Comparison of ENCODE assay signal across 8 cellular contexts in genomic region chr7:936131-937054, GRCh38. TPM values are rescaled to one million over a fixed set of nuclear protein-coding genes. Genes with fewer than 3 reads are reported as not detected.
DNase-seq lines count a peak whose midpoint lies in the region; ATAC-seq, FAIRE-seq and TF ChIP-seq lines count a peak whose summit lies in the region.

No MANE protein-coding gene starts in this region.

- no peaks in the 10 kb centered on the region for H3K27me3 ChIP-seq in right lobe of liver
- H3K27me3 ChIP-seq in HepG2 (ENCODE audit: control insufficient read depth in 1 of 2, insufficient read depth in 2 of 2, low read length in 2 of 2) = no peaks in the 10 kb centered on the region
- no peaks in the 10 kb centered on the region for H3K27me3 ChIP-seq in thyroid gland
- no peaks in the 10 kb centered on the region for H3K27me3 ChIP-seq in testis

- TF ChIP-seq RAD21 in HepG2 (CRISPR knock-in tag; IDR thresholded peaks at IDR 0.05) = no peak

- H3K4me3 Mint-ChIP-seq in central memory CD8-positive, alpha-beta T cell = peak overlapping the region; percentile 13

- no peaks in the 10 kb centered on the region for H4K20me1 ChIP-seq in HepG2 (ENCODE audit: insufficient read depth, low read length)

- no peak for TF ChIP-seq EP300 in HepG2 (IDR thresholded peaks at IDR 0.05; ENCODE audit: low read depth in 2 of 2, low read length in 2 of 2)
- TF ChIP-seq EP300 in HepG2 (CRISPR knock-in tag; IDR thresholded peaks at IDR 0.05; ENCODE audit: borderline replicate concordance) = no peak

- H3K27ac ChIP-seq in right lobe of liver (no peak overlapping the region), HepG2 (ENCODE audit: extremely low read length, insufficient read depth, low read length) (no peak overlapping the region), thyroid gland (no peak overlapping the region), testis (no peak overlapping the region)

- no peaks in the 10 kb centered on the region for H3K27me3 Mint-ChIP-seq in central memory CD8-positive, alpha-beta T cell

- no peak overlapping the region for H3K9ac ChIP-seq in HepG2 (ENCODE audit: insufficient read depth, low read depth, low read length)

- no peak for TF ChIP-seq CTCF in right lobe of liver (IDR thresholded peaks at IDR 0.05)
- no peak for TF ChIP-seq CTCF in HepG2 (CRISPR knock-in tag; IDR thresholded peaks at IDR 0.05)
- no peak for TF ChIP-seq CTCF in thyroid gland (IDR thresholded peaks at IDR 0.05)
- TF ChIP-seq CTCF in testis (IDR thresholded peaks at IDR 0.05) = no peak

- no peak overlapping the region for H2AFZ ChIP-seq in HepG2 (ENCODE audit: low read length)

- no peak for FAIRE-seq in HepG2 (lab: Jason Lieb, UNC)

- ATAC-seq in right lobe of liver = no peak
- ATAC-seq in HepG2 = no peak; the same call in 1 of the 3 replicates
- ATAC-seq in HG02642 (IDR thresholded peaks at IDR 0.05; ENCODE audit: poor library complexity, unreplicated experiment) = peak; percentile 81
- ATAC-seq in central memory CD8-positive, alpha-beta T cell (replicated peaks; ENCODE audit: extremely low read depth, poor library complexity, severe bottlenecking) = no peak

- H3K4me3 ChIP-seq in right lobe of liver (no peak overlapping the region), HepG2 (replicated peaks in 1 of 3; ENCODE audit: insufficient read depth in 1 of 3, low read depth in 2 of 3, low read length in 3 of 3) (no peak overlapping the region), thyroid gland (replicated peaks in 1 of 3) (no peak overlapping the region), testis (no peak overlapping the region)

- TF ChIP-seq POLR2A in right lobe of liver (IDR thresholded peaks at IDR 0.05) = no peak
- TF ChIP-seq POLR2A in HepG2 (IDR thresholded peaks at IDR 0.05; ENCODE audit: insufficient read depth in 1 of 2, low read depth in 2 of 2, low read length in 2 of 2) = no peak
- no peak for TF ChIP-seq POLR2A in thyroid gland (IDR thresholded peaks at IDR 0.05)
- TF ChIP-seq POLR2A in testis (IDR thresholded peaks at IDR 0.05) = no peak

- WGBS in right lobe of liver (ENCODE audit: insufficient coverage, low coverage, low lambda C conversion rate, missing lambda C conversion rate) = 100% methylated on average over 2 of the region's 33 CpGs
- 84% methylated on average over 27 of the region's 33 CpGs for WGBS in HepG2 (ENCODE audit: low lambda C conversion rate)
- WGBS in thyroid gland, 2 donors = 84 to 88% methylated on average over 20 to 27 of the region's 33 CpGs
- WGBS in testis, 2 donors = 73 to 84% methylated on average over 23 to 29 of the region's 33 CpGs

- H3K36me3 ChIP-seq in right lobe of liver (no peaks in the 10 kb centered on the region), HepG2 (replicated peaks in 1 of 2; ENCODE audit: control insufficient read depth in 1 of 2, insufficient read depth in 2 of 2, low read length in 2 of 2) (no peaks in the 10 kb centered on the region), thyroid gland (no peaks in the 10 kb centered on the region), testis (ENCODE audit: low read depth, missing control alignments) (no peaks in the 10 kb centered on the region)

- DNase-seq in right lobe of liver (peak in 2 of 3 donors; percentile 11 to 48), HepG2 (ENCODE audit: low spot score) (no peak), NCI-H1436 (lab: John Stamatoyannopoulos, UW) (peak; percentile 45), thyroid gland (no peak), NCI-H2029 (lab: John Stamatoyannopoulos, UW) (no peak), testis (no peak)
- DNase-seq in central memory CD8-positive, alpha-beta T cell (ENCODE audit: low spot score in 2 of 2) = no peak

- H3K79me2 ChIP-seq in HepG2 (ENCODE audit: insufficient read depth, low read length) = no peaks in the 10 kb centered on the region

- no peaks in the 10 kb centered on the region for H3K9me3 ChIP-seq in right lobe of liver
- H3K9me3 ChIP-seq in HepG2 (ENCODE audit: low read length) = no peaks in the 10 kb centered on the region
- H3K9me3 ChIP-seq in thyroid gland = no peaks in the 10 kb centered on the region
- H3K9me3 ChIP-seq in testis = no peaks in the 10 kb centered on the region

- in situ Hi-C loops in HepG2 (cut with HindIII; ENCODE audit: extremely low pct_ligation_motif_present, low pct_unique_long_range_greater_than_20kb) = no loop called here

- peak overlapping the region; percentile 53 for H3K27ac Mint-ChIP-seq in central memory CD8-positive, alpha-beta T cell (ENCODE audit: low read depth)

- H3K4me1 Mint-ChIP-seq in central memory CD8-positive, alpha-beta T cell = peaks cover 24% of the 10 kb centered on the region

- H3K4me2 ChIP-seq in HepG2 (ENCODE audit: low read depth, low read length) = no peak overlapping the region

- H3K9me3 Mint-ChIP-seq in central memory CD8-positive, alpha-beta T cell = peaks cover 5% of the 10 kb centered on the region

- no peaks in the 10 kb centered on the region for H3K4me1 ChIP-seq in right lobe of liver
- peaks cover 14% of the 10 kb centered on the region for H3K4me1 ChIP-seq in HepG2 (ENCODE audit: insufficient read depth, low read length)
- no peaks in the 10 kb centered on the region for H3K4me1 ChIP-seq in thyroid gland
- H3K4me1 ChIP-seq in testis = no peaks in the 10 kb centered on the region

- CTCF ChIA-PET in HepG2 (lab: Yijun Ruan, JAX; ENCODE audit: low intra/inter-chr PET ratio, low total read pairs) = no interaction called here

- peaks cover 8% of the 10 kb centered on the region for H3K36me3 Mint-ChIP-seq in central memory CD8-positive, alpha-beta T cell (ENCODE audit: insufficient read depth)

- POLR2A ChIA-PET in HepG2 (lab: Yijun Ruan, JAX) = no interaction called here

- BruUV-seq in HepG2 (replicated peaks; lab: Mats Ljungman, UMichigan) = no TSS peak

- intact Hi-C loops in right lobe of liver (cut with DNase I) (no loop called here), HepG2 (cut with micrococcal nuclease; ENCODE audit: unreplicated experiment) (no loop called here), thyroid gland (cut with DNase I) (no loop called here), testis (cut with DNase I; ENCODE audit: low total_unique reads) (no loop called here)

RNA-seq across cellular contexts. Expression of gene ADAP1, which starts 18.1 kb away (rescaled TPM):
- total RNA-seq in right lobe of liver (1 to 10 TPM; 1.4 to 4.2 (median 2.7) TPM), HepG2 (2016; rRNA removed; fragmentation: Illumina TruSeq; extraction: Trizol) (18.3 and 24.6 TPM in 2 replicates), thyroid gland (10 to 100 TPM; 11.7 to 29.9 (median 23.4) TPM), testis (10 to 100 TPM in 1 of 2 donors, 1 to 10 TPM in 1; 6.1 to 10.9 TPM)
- total RNA-seq in HepG2 (2016; cell fraction: cytosol; rRNA removed; fragmentation: Illumina TruSeq; extraction: Trizol; ENCODE audit: low read depth) = 23.5 and 25.0 TPM in 2 replicates
- total RNA-seq in HepG2 (2016; cell fraction: insoluble cytoplasmic fraction; rRNA removed; fragmentation: Illumina TruSeq; extraction: Trizol) = 16.6 and 27.2 TPM in 2 replicates
- total RNA-seq in HepG2 (2016; cell fraction: membrane; rRNA removed; fragmentation: Illumina TruSeq; extraction: Trizol) = 46.3 and 47.4 TPM in 2 replicates
- 13.2 TPM in 2 replicates for total RNA-seq in HepG2 (2016; cell fraction: nucleus; rRNA removed; fragmentation: Illumina TruSeq; extraction: Trizol)
- polyA plus RNA-seq in HepG2 (2011; rRNA removed) (10.5 and 15.0 TPM in 2 replicates), testis (ENCODE audit: insufficient read depth, low read depth, low replicate concordance) (2.4 TPM)
- 11.8 and 14.5 TPM in 2 replicates for polyA plus RNA-seq in HepG2 (2011; cell fraction: cytosol; rRNA removed)
- 19.8 and 24.0 TPM in 2 replicates for polyA plus RNA-seq in HepG2 (2011; cell fraction: nucleus; rRNA removed)
- polyA plus RNA-seq in HepG2 (2012) = 15.3 and 21.4 TPM in 2 replicates
- 24.2 and 28.1 TPM in 2 replicates for polyA plus RNA-seq in HepG2 (2016; cell fraction: cytosol; fragmentation: Illumina TruSeq; extraction: Trizol; ENCODE audit: low read depth)
- polyA plus RNA-seq in HepG2 (2016; cell fraction: insoluble cytoplasmic fraction; fragmentation: Illumina TruSeq; extraction: Trizol; ENCODE audit: low read depth) = 17.0 and 28.9 TPM in 2 replicates
- 45.2 and 45.4 TPM in 2 replicates for polyA plus RNA-seq in HepG2 (2016; cell fraction: membrane; fragmentation: Illumina TruSeq; extraction: Trizol; ENCODE audit: low read depth)
- polyA plus RNA-seq in HepG2 (2016; cell fraction: nucleus; fragmentation: Illumina TruSeq; extraction: Trizol; ENCODE audit: insufficient read depth, low read depth) = 26.8 and 30.8 TPM in 2 replicates
- polyA minus RNA-seq in HepG2 (2011; rRNA and poly(A)+ RNA removed; ENCODE audit: low replicate concordance) = 3.5 and 14.9 TPM in 2 replicates
- 7.5 and 11.2 TPM in 2 replicates for polyA minus RNA-seq in HepG2 (2011; cell fraction: cytosol; rRNA and poly(A)+ RNA removed)
- 5.2 and 7.6 TPM in 2 replicates for polyA minus RNA-seq in HepG2 (2011; cell fraction: nucleus; rRNA and poly(A)+ RNA removed)

RNA-seq across cellular contexts. Expression of gene COX19, which starts 39.0 kb away (rescaled TPM):
- 1 to 10 TPM; 3.2 to 6.5 (median 4.0) TPM for total RNA-seq in right lobe of liver
- total RNA-seq in HepG2 (2016; rRNA removed; fragmentation: Illumina TruSeq; extraction: Trizol) = 6.5 and 11.5 TPM in 2 replicates
- total RNA-seq in HepG2 (2016; cell fraction: cytosol; rRNA removed; fragmentation: Illumina TruSeq; extraction: Trizol; ENCODE audit: low read depth) = 2.6 and 3.0 TPM in 2 replicates
- total RNA-seq in HepG2 (2016; cell fraction: insoluble cytoplasmic fraction; rRNA removed; fragmentation: Illumina TruSeq; extraction: Trizol) = 7.4 and 15.2 TPM in 2 replicates
- total RNA-seq in HepG2 (2016; cell fraction: membrane; rRNA removed; fragmentation: Illumina TruSeq; extraction: Trizol) = 7.6 and 8.2 TPM in 2 replicates
- total RNA-seq in HepG2 (2016; cell fraction: nucleus; rRNA removed; fragmentation: Illumina TruSeq; extraction: Trizol) = 21.5 and 23.4 TPM in 2 replicates
- polyA plus RNA-seq in HepG2 (2011; rRNA removed) = 21.0 and 21.7 TPM in 2 replicates
- 12.5 and 14.3 TPM in 2 replicates for polyA plus RNA-seq in HepG2 (2011; cell fraction: cytosol; rRNA removed)
- 59.5 and 79.7 TPM in 2 replicates for polyA plus RNA-seq in HepG2 (2011; cell fraction: nucleus; rRNA removed)
- 14.5 and 16.2 TPM in 2 replicates for polyA plus RNA-seq in HepG2 (2012)
- polyA plus RNA-seq in HepG2 (2016; cell fraction: cytosol; fragmentation: Illumina TruSeq; extraction: Trizol; ENCODE audit: low read depth) = 2.2 and 2.3 TPM in 2 replicates
- polyA plus RNA-seq in HepG2 (2016; cell fraction: insoluble cytoplasmic fraction; fragmentation: Illumina TruSeq; extraction: Trizol; ENCODE audit: low read depth) = 11.0 and 11.3 TPM in 2 replicates
- 3.6 and 3.8 TPM in 2 replicates for polyA plus RNA-seq in HepG2 (2016; cell fraction: membrane; fragmentation: Illumina TruSeq; extraction: Trizol; ENCODE audit: low read depth)
- 32.8 and 35.0 TPM in 2 replicates for polyA plus RNA-seq in HepG2 (2016; cell fraction: nucleus; fragmentation: Illumina TruSeq; extraction: Trizol; ENCODE audit: insufficient read depth, low read depth)
- 12.8 and 23.5 TPM in 2 replicates for polyA minus RNA-seq in HepG2 (2011; rRNA and poly(A)+ RNA removed; ENCODE audit: low replicate concordance)
- 3.6 and 5.4 TPM in 2 replicates for polyA minus RNA-seq in HepG2 (2011; cell fraction: cytosol; rRNA and poly(A)+ RNA removed)
- 50.6 and 61.9 TPM in 2 replicates for polyA minus RNA-seq in HepG2 (2011; cell fraction: nucleus; rRNA and poly(A)+ RNA removed)
- total RNA-seq in thyroid gland = 10 to 100 TPM in 3 of 4 donors, 1 to 10 TPM in 1; 8.2 to 28.2 (median 17.8) TPM
- total RNA-seq in testis = 10 to 100 TPM; 21.6 to 23.5 TPM
- 8.8 TPM for polyA plus RNA-seq in testis (ENCODE audit: insufficient read depth, low read depth, low replicate concordance)

RNA-seq across cellular contexts. Expression of gene CYP2W1, which starts 46.6 kb away (rescaled TPM):
- total RNA-seq in right lobe of liver (not detected), HepG2 (2016; rRNA removed; fragmentation: Illumina TruSeq; extraction: Trizol) (11.7 and 31.7 TPM in 2 replicates), thyroid gland (not detected), testis (1 to 10 TPM in 1 of 2 donors, under 1 TPM in 1; 0.71 to 1.2 TPM)
- 6.8 and 8.3 TPM in 2 replicates for total RNA-seq in HepG2 (2016; cell fraction: cytosol; rRNA removed; fragmentation: Illumina TruSeq; extraction: Trizol; ENCODE audit: low read depth)
- total RNA-seq in HepG2 (2016; cell fraction: insoluble cytoplasmic fraction; rRNA removed; fragmentation: Illumina TruSeq; extraction: Trizol) = 10.2 and 31.7 TPM in 2 replicates
- 10.9 and 11.0 TPM in 2 replicates for total RNA-seq in HepG2 (2016; cell fraction: membrane; rRNA removed; fragmentation: Illumina TruSeq; extraction: Trizol)
- 35.8 and 47.0 TPM in 2 replicates for total RNA-seq in HepG2 (2016; cell fraction: nucleus; rRNA removed; fragmentation: Illumina TruSeq; extraction: Trizol)
- polyA plus RNA-seq in HepG2 (2011; rRNA removed) (19.5 and 32.7 TPM in 2 replicates), testis (ENCODE audit: insufficient read depth, low read depth, low replicate concordance) (0.61 TPM)
- polyA plus RNA-seq in HepG2 (2011; cell fraction: cytosol; rRNA removed) = 9.5 and 22.3 TPM in 2 replicates
- 171 and 205 TPM in 2 replicates for polyA plus RNA-seq in HepG2 (2011; cell fraction: nucleus; rRNA removed)
- polyA plus RNA-seq in HepG2 (2012) = 20.0 and 28.3 TPM in 2 replicates
- 5.5 and 6.2 TPM in 2 replicates for polyA plus RNA-seq in HepG2 (2016; cell fraction: cytosol; fragmentation: Illumina TruSeq; extraction: Trizol; ENCODE audit: low read depth)
- polyA plus RNA-seq in HepG2 (2016; cell fraction: insoluble cytoplasmic fraction; fragmentation: Illumina TruSeq; extraction: Trizol; ENCODE audit: low read depth) = 14.3 and 20.7 TPM in 2 replicates
- 8.5 and 9.6 TPM in 2 replicates for polyA plus RNA-seq in HepG2 (2016; cell fraction: membrane; fragmentation: Illumina TruSeq; extraction: Trizol; ENCODE audit: low read depth)
- polyA plus RNA-seq in HepG2 (2016; cell fraction: nucleus; fragmentation: Illumina TruSeq; extraction: Trizol; ENCODE audit: insufficient read depth, low read depth) = 135 and 137 TPM in 2 replicates
- polyA minus RNA-seq in HepG2 (2011; rRNA and poly(A)+ RNA removed; ENCODE audit: low replicate concordance) = 66.3 TPM in 1 of 2 replicates, not detected in the other
- polyA minus RNA-seq in HepG2 (2011; cell fraction: cytosol; rRNA and poly(A)+ RNA removed) = 26.5 and 32.3 TPM in 2 replicates
- 88.4 and 113 TPM in 2 replicates for polyA minus RNA-seq in HepG2 (2011; cell fraction: nucleus; rRNA and poly(A)+ RNA removed)

Comparison
In these comparisons a context has a peak if more than half of its experiments do, and no peak if none do; other contexts are left out.
1. DNase-seq: peak in right lobe of liver (2 of 3) and NCI-H1436 (single experiment); none in HepG2 (single experiment), central memory CD8-positive, alpha-beta T cell (0 of 2), thyroid gland (0 of 2), NCI-H2029 (single experiment) and testis (single experiment).